In the genomic region with DNA sequence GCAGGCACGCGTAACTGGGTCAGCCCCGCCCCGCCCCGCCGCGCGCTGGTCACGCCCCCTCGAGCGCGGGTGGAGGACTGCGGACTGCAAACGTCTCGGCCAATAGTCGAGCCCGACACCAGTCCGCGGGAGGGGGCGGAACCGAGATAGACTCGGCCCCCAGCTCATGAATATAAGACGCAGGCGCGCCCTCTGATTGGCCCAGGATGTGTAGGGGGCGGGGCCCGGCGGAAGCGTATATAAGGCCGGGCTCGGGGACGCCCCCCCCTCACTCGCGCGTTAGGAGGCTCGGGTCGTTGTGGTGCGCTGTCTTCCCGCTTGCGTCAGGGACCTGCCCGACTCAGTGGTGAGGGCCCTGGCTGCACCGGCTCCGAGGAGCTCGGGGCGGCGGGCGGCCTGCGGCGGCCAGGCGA, we compare ENCODE assay signal across 8 cellular contexts. TPM values are rescaled to one million over a fixed set of nuclear protein-coding genes. Genes with fewer than 3 reads are reported as not detected.
DNase-seq lines count a peak whose midpoint lies in the region; ATAC-seq and TF ChIP-seq lines count a peak whose summit lies in the region.

A gene (plus strand): TSS at position 268 of the 413 bp plus-strand sequence. CDS start 1,602 bp downstream, outside the sequence.

- TF ChIP-seq CTCF in osteoblast (IDR thresholded peaks at IDR 0.05; ENCODE audit: extremely low read depth, low read depth, low read length), result no peak
- no peak for TF ChIP-seq CTCF in testis (IDR thresholded peaks at IDR 0.05)

- H3K4me2 ChIP-seq in osteoblast (ENCODE audit: insufficient read depth, low read length), result peak within 1 kb of the TSS; percentile 76

- peaks cover 37% of the 10 kb centered on the region for H3K36me3 ChIP-seq in osteoblast (ENCODE audit: insufficient read depth, low read length)
- no peaks in the 10 kb centered on the region for H3K36me3 ChIP-seq in testis (ENCODE audit: low read depth, missing control alignments)

- H4K20me1 ChIP-seq in osteoblast (ENCODE audit: insufficient read depth, low read length), result peaks cover 36% of the 10 kb centered on the region

- ATAC-seq in HG02610 (IDR thresholded peaks at IDR 0.05; ENCODE audit: unreplicated experiment), result peak; percentile 53
- ATAC-seq in activated naive CD4-positive, alpha-beta T cell treated with anti-CD3 and anti-CD28 coated beads, Interleukin-2, amount 50 U/mL, for 72 hours, result peak; percentile 78 to 82

- H3K9me3 ChIP-seq in osteoblast (ENCODE audit: low read depth, low read length) (no peaks in the 10 kb centered on the region), testis (no peaks in the 10 kb centered on the region)

- no peak within 1 kb of the TSS for H2AFZ ChIP-seq in osteoblast (ENCODE audit: low read length)

- 1% methylated on average over 39 of the region's 50 CpGs; no CpG with 5 or more reads in 1 of the 2 donors for WGBS in testis, 2 donors

- H3K4me1 ChIP-seq in osteoblast (ENCODE audit: insufficient read depth, low read length) (peaks cover 59% of the 10 kb centered on the region), testis (peaks cover 79% of the 10 kb centered on the region)

- intact Hi-C loops in testis (cut with DNase I; ENCODE audit: low total_unique reads), result no loop called here

- H3K27ac Mint-ChIP-seq in activated naive CD4-positive, alpha-beta T cell treated with anti-CD3 and anti-CD28 coated beads, Interleukin-2, amount 50 U/mL, for 72 hours, result peak within 1 kb of the TSS; percentile 95 to 99

- DNase-seq in NCI-H1105 treated with DMSO at 0.1 percent for 48 hours (lab: John Stamatoyannopoulos, UW) (peak; percentile 96), SKM-1 treated with dmso at 0.1 percent for 144 hours (lab: John Stamatoyannopoulos, UW; ENCODE audit: unreplicated experiment) (peak; percentile 97), glomerular endothelial cell (ENCODE audit: extremely low read depth, low read depth, low spot score) (no peak), osteoblast (ENCODE audit: insufficient read length, low spot score, missing footprints) (peak; percentile 100), testis (peak; percentile 100)
- peak; percentile 99 to 100 for DNase-seq in activated naive CD4-positive, alpha-beta T cell treated with anti-CD3 and anti-CD28 coated beads, Interleukin-2, amount 50 U/mL, for 72 hours (ENCODE audit: low spot score in 2 of 2)

- peaks cover 48% of the 10 kb centered on the region for H3K79me2 ChIP-seq in osteoblast (ENCODE audit: insufficient read depth, low read length)

- peak within 1 kb of the TSS; percentile 94 for H3K27ac ChIP-seq in osteoblast (ENCODE audit: low read depth, low read length)
- H3K27ac ChIP-seq in testis, result peak within 1 kb of the TSS; percentile 87 to 100

- H3K4me3 ChIP-seq in GM08714 (ENCODE audit: low read length), result peak within 1 kb of the TSS; percentile 81
- peak within 1 kb of the TSS; percentile 75 for H3K4me3 ChIP-seq in osteoblast (ENCODE audit: insufficient read depth, low read length)
- H3K4me3 ChIP-seq in testis, result peak within 1 kb of the TSS; percentile 73 to 99

- H3K27me3 ChIP-seq in osteoblast (ENCODE audit: insufficient read depth, low read length) (no peaks in the 10 kb centered on the region), testis (no peaks in the 10 kb centered on the region)

- no peaks in the 10 kb centered on the region for H3K9me3 Mint-ChIP-seq in activated naive CD4-positive, alpha-beta T cell treated with anti-CD3 and anti-CD28 coated beads, Interleukin-2, amount 50 U/mL, for 72 hours

- peaks cover 34 to 37% of the 10 kb centered on the region in 2 donors for H3K36me3 Mint-ChIP-seq in activated naive CD4-positive, alpha-beta T cell treated with anti-CD3 and anti-CD28 coated beads, Interleukin-2, amount 50 U/mL, for 72 hours

- peak; percentile 81 for TF ChIP-seq POLR2A in testis (IDR thresholded peaks at IDR 0.05)

RNA-seq across cellular contexts. Expression of the gene that starts here (rescaled TPM):
- total RNA-seq in activated naive CD4-positive, alpha-beta T cell treated with anti-CD3 and anti-CD28 coated beads, Interleukin-2, amount 50 U/mL, for 72 hours, result 100 to 1,000 TPM; 148 to 157 TPM
- 182 and 231 TPM in 2 replicates for total RNA-seq in glomerular endothelial cell
- 300 and 380 TPM in 2 replicates for total RNA-seq in osteoblast
- 100 to 1,000 TPM; 621 to 661 TPM for total RNA-seq in testis
- polyA plus RNA-seq in testis (ENCODE audit: insufficient read depth, low read depth, low replicate concordance), result 483 TPM
